ENCODE assay signal across 1 cellular context in genomic region chr6:27894839-27895762, GRCh38.
TF ChIP-seq lines count a peak whose summit lies in the region.

No MANE protein-coding gene starts in this region.

TF ChIP-seq in liver, 16 proteins besides CTCF, POLR2A, EP300 and RAD21 (continued from another document):
- TF ChIP-seq, protein P1, sequence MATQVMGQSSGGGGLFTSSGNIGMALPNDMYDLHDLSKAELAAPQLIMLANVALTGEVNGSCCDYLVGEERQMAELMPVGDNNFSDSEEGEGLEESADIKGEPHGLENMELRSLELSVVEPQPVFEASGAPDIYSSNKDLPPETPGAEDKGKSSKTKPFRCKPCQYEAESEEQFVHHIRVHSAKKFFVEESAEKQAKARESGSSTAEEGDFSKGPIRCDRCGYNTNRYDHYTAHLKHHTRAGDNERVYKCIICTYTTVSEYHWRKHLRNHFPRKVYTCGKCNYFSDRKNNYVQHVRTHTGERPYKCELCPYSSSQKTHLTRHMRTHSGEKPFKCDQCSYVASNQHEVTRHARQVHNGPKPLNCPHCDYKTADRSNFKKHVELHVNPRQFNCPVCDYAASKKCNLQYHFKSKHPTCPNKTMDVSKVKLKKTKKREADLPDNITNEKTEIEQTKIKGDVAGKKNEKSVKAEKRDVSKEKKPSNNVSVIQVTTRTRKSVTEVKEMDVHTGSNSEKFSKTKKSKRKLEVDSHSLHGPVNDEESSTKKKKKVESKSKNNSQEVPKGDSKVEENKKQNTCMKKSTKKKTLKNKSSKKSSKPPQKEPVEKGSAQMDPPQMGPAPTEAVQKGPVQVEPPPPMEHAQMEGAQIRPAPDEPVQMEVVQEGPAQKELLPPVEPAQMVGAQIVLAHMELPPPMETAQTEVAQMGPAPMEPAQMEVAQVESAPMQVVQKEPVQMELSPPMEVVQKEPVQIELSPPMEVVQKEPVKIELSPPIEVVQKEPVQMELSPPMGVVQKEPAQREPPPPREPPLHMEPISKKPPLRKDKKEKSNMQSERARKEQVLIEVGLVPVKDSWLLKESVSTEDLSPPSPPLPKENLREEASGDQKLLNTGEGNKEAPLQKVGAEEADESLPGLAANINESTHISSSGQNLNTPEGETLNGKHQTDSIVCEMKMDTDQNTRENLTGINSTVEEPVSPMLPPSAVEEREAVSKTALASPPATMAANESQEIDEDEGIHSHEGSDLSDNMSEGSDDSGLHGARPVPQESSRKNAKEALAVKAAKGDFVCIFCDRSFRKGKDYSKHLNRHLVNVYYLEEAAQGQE (IDR thresholded peaks at IDR 0.05) = no peak
- TF ChIP-seq GABPA (IDR thresholded peaks at IDR 0.05 in 1 of 2, conservative IDR thresholded peaks at IDR 0.05 in 1 of 2) (peak; percentile 74 to 87), ZBTB33 (IDR thresholded peaks at IDR 0.05) (no peak), NR2F2 (IDR thresholded peaks at IDR 0.05) (no peak)
